10 cellular contexts compared by ENCODE assay signal in the genomic region with DNA sequence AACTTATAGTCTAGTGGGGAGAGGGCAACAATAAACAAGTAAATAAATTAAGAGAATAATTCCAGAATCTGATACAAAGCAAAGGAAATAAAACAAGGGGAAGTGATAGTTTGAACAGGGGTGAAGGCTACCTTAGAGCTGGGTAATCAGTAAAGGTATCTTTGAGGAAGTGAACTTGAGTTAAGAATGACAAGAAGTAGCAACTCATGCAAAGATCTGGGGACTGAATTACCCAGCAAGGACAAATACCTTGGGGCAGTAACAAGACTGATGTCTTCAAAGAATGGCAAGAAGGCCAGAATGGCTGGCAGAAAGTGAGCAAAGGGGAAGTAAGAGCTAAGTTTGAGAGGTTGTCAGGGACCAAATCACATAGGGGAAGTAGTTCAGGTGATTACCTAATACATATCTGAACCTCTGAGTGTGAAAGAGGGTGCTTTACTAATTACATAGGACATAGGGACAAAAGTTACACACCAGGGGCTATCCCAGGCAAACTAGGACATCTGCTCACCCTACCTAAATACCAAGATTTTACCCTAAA.
"Had no signal": no experiment of that assay in that cellular context is flagged by ENCODE, and none has a peak within 500 bp of the region (broad histone marks: within the 10 kb centered on the region; RNA-seq: fewer than 3 reads in every experiment).

No MANE protein-coding gene starts in this region.

- DNase-seq: activated CD4-positive, alpha-beta T cell treated with anti-CD3 and anti-CD28 coated beads for 48 hours; activated CD8-positive, alpha-beta memory T cell treated with anti-CD3 and anti-CD28 coated beads for 24 hours; activated naive CD4-positive, alpha-beta T cell treated with Interleukin-2 at 50 U/mL for 16 hours; activated naive CD8-positive, alpha-beta T cell treated with anti-CD3 and anti-CD28 coated beads, Interleukin-2, amount 50 U/mL, for 24 hours; hypothalamus; lower lobe of right lung; psoas muscle; right lobe of liver; trophoblast cell had no signal

- ATAC-seq: activated naive CD8-positive, alpha-beta T cell treated with anti-CD3 and anti-CD28 coated beads, Interleukin-2, amount 50 U/mL, for 24 hours; lower lobe of right lung; psoas muscle; right lobe of liver; stimulated activated effector memory CD8-positive, alpha-beta T cell treated with anti-CD3 and anti-CD28 coated beads, Interleukin-12 subunit alpha, Interleukin-12 subunit beta, amount 100 ng/mL, for 72 hours had no signal
